In the genomic region with DNA sequence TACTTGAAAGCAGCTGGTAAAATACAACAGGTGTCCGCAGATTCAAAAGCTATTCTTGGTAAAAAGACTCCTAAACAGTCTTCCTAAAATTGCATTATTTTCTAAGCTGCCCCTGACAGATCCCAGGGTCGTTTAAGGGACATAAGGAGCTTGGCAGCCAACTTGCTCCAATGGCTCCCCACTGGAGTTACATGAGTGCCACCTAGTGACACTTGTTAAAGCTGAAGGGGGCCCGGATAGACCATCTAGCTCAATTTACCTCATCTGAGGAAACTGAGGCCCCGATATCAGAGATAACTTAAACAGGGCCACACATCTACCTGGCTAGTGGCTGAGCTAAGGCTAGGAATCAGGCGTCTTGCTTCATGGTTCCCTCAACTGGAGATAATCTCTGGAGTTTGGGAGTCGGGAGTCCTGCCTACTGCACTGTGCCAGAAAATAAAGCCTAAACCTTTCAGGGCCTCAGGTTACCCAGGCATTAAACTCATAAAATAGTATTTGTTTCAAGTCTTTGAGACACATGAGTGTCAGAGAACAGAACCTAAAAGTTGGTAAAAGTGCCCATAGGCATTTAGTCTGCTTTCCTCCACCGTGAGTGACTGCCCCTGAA, we compare ENCODE assay signal across 8 cellular contexts. TPM values are rescaled to one million over a fixed set of nuclear protein-coding genes. Genes with fewer than 3 reads are reported as not detected.
A peak's percentile ranks its signal among the peaks of the same experiment; 100 is the strongest.
DNase-seq lines count a peak whose midpoint lies in the region; ATAC-seq and TF ChIP-seq lines count a peak whose summit lies in the region.

No MANE protein-coding gene starts in this region.

- no peak overlapping the region for H3K4me2 ChIP-seq in neural cell (ENCODE audit: low read length)

- no peaks in the 10 kb centered on the region for H3K36me3 ChIP-seq in neural cell (ENCODE audit: insufficient read depth, low read length)

- no peaks in the 10 kb centered on the region for H3K9me3 Mint-ChIP-seq in activated CD4-positive, alpha-beta memory T cell treated with anti-CD3 and anti-CD28 coated beads for 36 hours

- TF ChIP-seq CTCF in fibroblast of villous mesenchyme (IDR thresholded peaks at IDR 0.05; ENCODE audit: insufficient read depth, low read depth, low read length) (peak; percentile 87), neural cell (IDR thresholded peaks at IDR 0.05; ENCODE audit: poor library complexity, severe bottlenecking) (peak; percentile 82)

- CTCF ChIA-PET in activated CD4-positive, alpha-beta memory T cell treated with anti-CD3 and anti-CD28 coated beads for 36 hours (lab: Charles Lee) = interaction anchor here (0.6 to 4.2 kb wide), 30 partner anchors 8 to 446 kb away, joined by 3 to 98 read pairs (median 4); a partner anchor contains a TSS

- no peak overlapping the region for H3K4me3 Mint-ChIP-seq in activated CD4-positive, alpha-beta memory T cell treated with anti-CD3 and anti-CD28 coated beads for 36 hours

- ATAC-seq in HG02759 (IDR thresholded peaks at IDR 0.05; ENCODE audit: unreplicated experiment) (peak; percentile 83), HG02571 (IDR thresholded peaks at IDR 0.05; ENCODE audit: unreplicated experiment) (no peak)

- POLR2A ChIA-PET in activated CD4-positive, alpha-beta memory T cell treated with anti-CD3 and anti-CD28 coated beads for 36 hours (lab: Charles Lee) = interaction anchor here (0.6 kb wide), 1 partner anchor 423 kb away, joined by 4 read pairs; no protein-coding TSS in a partner anchor

- no peaks in the 10 kb centered on the region for H3K36me3 Mint-ChIP-seq in activated CD4-positive, alpha-beta memory T cell treated with anti-CD3 and anti-CD28 coated beads for 36 hours

- peak; percentile 89 for TF ChIP-seq RAD21 in neural cell (conservative IDR thresholded peaks at IDR 0.05)

- H2AFZ ChIP-seq in neural cell (ENCODE audit: low read depth, low read length) = no peak overlapping the region

- no peaks in the 10 kb centered on the region for H3K79me2 ChIP-seq in neural cell (replicated peaks; ENCODE audit: insufficient read depth, low read length)

- no peaks in the 10 kb centered on the region for H3K27me3 Mint-ChIP-seq in activated CD4-positive, alpha-beta memory T cell treated with anti-CD3 and anti-CD28 coated beads for 36 hours

- DNase-seq in stimulated activated CD4-positive, alpha-beta T cell treated with anti-CD3 and anti-CD28 coated beads, Interleukin-15, amount 100 ng/mL, for 24 hours = peak; percentile 42
- DNase-seq in stimulated activated CD4-positive, alpha-beta T cell treated with anti-CD3 and anti-CD28 coated beads, Interleukin-12 subunit alpha, Interleukin-12 subunit beta, amount 100 ng/mL, for 4 hours = no peak
- DNase-seq in NCI-H2196 (lab: John Stamatoyannopoulos, UW; ENCODE audit: unreplicated experiment) (peak; percentile 78), fibroblast of villous mesenchyme (ENCODE audit: low read depth) (peak; percentile 86)
- DNase-seq in activated CD4-positive, alpha-beta memory T cell treated with anti-CD3 and anti-CD28 coated beads for 36 hours = peak; percentile 51

- H3K4me1 Mint-ChIP-seq in activated CD4-positive, alpha-beta memory T cell treated with anti-CD3 and anti-CD28 coated beads for 36 hours (ENCODE audit: low read depth) = peaks cover 8% of the 10 kb centered on the region

- no peak for TF ChIP-seq EP300 in neural cell (conservative IDR thresholded peaks at IDR 0.05; ENCODE audit: poor library complexity, severe bottlenecking)

- no peaks in the 10 kb centered on the region for H3K9me2 ChIP-seq in neural cell (ENCODE audit: insufficient read depth, low read length)

- H3K27ac ChIP-seq in neural cell (ENCODE audit: low read length) = no peak overlapping the region

- no peaks in the 10 kb centered on the region for H3K27me3 ChIP-seq in neural cell (ENCODE audit: insufficient read depth, low read depth, low read length)

- H3F3A ChIP-seq in neural cell (ENCODE audit: insufficient read depth, low read length, poor library complexity, severe bottlenecking) = no peaks in the 10 kb centered on the region

- H3K4me3 ChIP-seq in fibroblast of villous mesenchyme (ENCODE audit: low read depth, low read length) (no peak overlapping the region), neural cell (ENCODE audit: low read length) (no peak overlapping the region)

- H3K9me3 ChIP-seq in neural cell (ENCODE audit: low read length) = no peaks in the 10 kb centered on the region

- no peaks in the 10 kb centered on the region for H4K20me1 ChIP-seq in neural cell (ENCODE audit: insufficient read depth)

- H3K27ac Mint-ChIP-seq in activated CD4-positive, alpha-beta memory T cell treated with anti-CD3 and anti-CD28 coated beads for 36 hours = no peak overlapping the region

- intact Hi-C loops in activated CD4-positive, alpha-beta memory T cell treated with anti-CD3 and anti-CD28 coated beads for 36 hours (cut with micrococcal nuclease) = loop anchor here (1.0 to 2.0 kb wide), 3 partner anchors 185 to 421 kb away; no protein-coding TSS in a partner anchor

- H3K9ac ChIP-seq in neural cell (ENCODE audit: low read length) = no peak overlapping the region

TF ChIP-seq in neural cell, 6 proteins besides CTCF, POLR2A, EP300 and RAD21:
- TF ChIP-seq EZH2 (IDR thresholded peaks at IDR 0.05; ENCODE audit: borderline replicate concordance, insufficient read depth, low read length, poor library complexity, severe bottlenecking) (no peak), SMC3 (conservative IDR thresholded peaks at IDR 0.05; ENCODE audit: poor library complexity) (peak; percentile 92)

RNA-seq across cellular contexts. Expression of a gene that starts 6.5 kb away (rescaled TPM):
- total RNA-seq in activated CD4-positive, alpha-beta memory T cell treated with anti-CD3 and anti-CD28 coated beads for 36 hours = 10 to 100 TPM; 17.8 to 22.7 TPM
- 55.4 and 90.2 TPM in 2 replicates for total RNA-seq in fibroblast of villous mesenchyme
- polyA plus RNA-seq in neural cell = 39.1 and 51.3 TPM in 2 replicates
- 66.5 and 72.2 TPM in 2 replicates for polyA minus RNA-seq in neural cell
